Comparison of ENCODE assay signal across 22 cellular contexts in the genomic region with DNA sequence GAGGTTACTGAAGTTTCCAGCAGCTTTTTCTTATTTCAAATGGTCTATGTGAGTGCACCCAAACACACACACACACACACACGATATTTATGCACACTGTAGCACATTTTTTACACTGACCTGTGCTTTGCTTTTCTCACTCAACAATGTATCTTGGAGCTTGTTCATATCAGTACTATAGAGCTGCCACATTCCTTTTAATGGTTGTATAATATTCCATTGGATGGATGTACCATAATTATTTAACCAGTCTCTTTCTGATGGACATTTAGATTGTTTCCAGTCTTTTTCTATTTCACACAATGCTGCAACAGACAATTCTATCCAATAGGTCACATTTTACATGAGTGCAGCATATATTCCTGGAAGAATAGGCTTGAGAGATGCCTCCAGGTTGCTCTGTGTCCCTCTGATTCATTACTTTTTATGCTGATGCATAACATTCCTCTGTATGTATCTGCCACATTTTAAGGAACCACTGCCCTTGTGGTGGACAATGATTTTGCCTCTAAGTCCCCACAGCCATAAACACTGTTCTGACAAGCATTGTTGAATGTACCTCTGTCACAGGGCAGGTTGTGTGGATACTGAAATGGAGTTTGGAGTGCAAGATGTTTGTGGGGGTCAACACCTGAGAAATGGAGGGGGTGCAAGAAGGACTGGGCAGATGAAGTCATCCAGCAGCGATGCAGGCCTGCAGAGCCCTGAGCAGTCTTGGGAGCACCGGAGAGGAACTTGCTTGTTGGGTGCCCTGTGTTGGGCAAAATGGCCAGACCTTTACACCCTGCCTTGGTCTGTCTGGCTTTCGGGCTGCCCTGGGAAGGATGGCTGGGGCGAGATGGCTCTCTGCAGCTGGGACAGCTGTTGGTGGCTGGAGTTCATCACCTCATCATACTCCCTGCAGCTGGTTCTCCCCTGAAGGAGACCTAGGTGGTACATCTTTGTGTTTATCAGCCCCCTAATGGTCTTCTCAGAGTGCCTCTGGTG.
"Had no signal": no experiment of that assay in that cellular context is flagged by ENCODE, and none has a peak within 500 bp of the region (broad histone marks: within the 10 kb centered on the region; RNA-seq: fewer than 3 reads in every experiment).

No MANE protein-coding gene starts in this region.

- ATAC-seq: Panc1, PC-3, Right ventricle myocardium inferior had no signal

- H3K27ac ChIP-seq: RWPE1, SJCRH30 had no signal

- H3K4me3 ChIP-seq: MG63, SJCRH30 had no signal

- H3K27me3 ChIP-seq: MG63 had no signal

- DNase-seq: Karpas-422, KG1, MG63, NCI-H1092, NCI-H1105 treated with DMSO at 0.1 percent for 48 hours, NCI-H1417 treated with DMSO at 0.1 percent for 48 hours, NCI-H146, NCI-H1694 treated with DMSO at 0.1 percent for 48 hours, NCI-H1930, NCI-H2081, NCI-H2107, NCI-H2227 treated with DMSO at 0.1 percent for 48 hours, NCI-H524, NCI-H69, NCI-H774, PC-3, SHP77 treated with DMSO at 0.1 percent for 48 hours, SJCRH30, T-helper 1 cell had no signal

- H3K36me3 ChIP-seq: MG63, SJCRH30 had no signal
